ENCODE assay signal across 14 cellular contexts in the genomic region with DNA sequence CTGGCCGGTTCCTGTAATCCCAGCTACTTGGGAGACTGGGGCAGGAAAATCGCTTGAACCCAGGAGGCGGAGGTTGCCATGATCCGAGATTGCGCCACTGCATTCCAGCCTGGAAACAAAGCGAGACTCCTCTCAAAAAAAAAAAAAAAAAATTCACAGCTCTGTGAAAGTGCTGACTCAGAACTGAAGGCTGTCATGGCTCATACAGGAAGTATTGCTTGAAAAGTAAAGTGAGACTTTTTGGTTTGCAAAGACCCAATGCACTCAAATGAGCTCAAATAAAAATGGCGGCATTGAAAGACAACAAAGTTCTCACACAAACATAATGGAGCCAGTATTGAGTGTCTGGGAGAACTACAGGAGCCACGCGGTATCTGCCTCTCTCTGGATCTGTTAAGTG.
DNase-seq lines count a peak whose midpoint lies in the region; ATAC-seq, FAIRE-seq and TF ChIP-seq lines count a peak whose summit lies in the region.
"Had no signal": no experiment of that assay in that cellular context is flagged by ENCODE, and none has a peak within 500 bp of the region (broad histone marks: within the 10 kb centered on the region; RNA-seq: fewer than 3 reads in every experiment).

No MANE protein-coding gene starts in this region.

- H3K9me3 ChIP-seq in fibroblast of lung (ENCODE audit: control insufficient read depth, insufficient read depth, low read depth, low read length): no peaks in the 10 kb centered on the region
- H3K9me3 ChIP-seq: suprapubic skin had no signal

- H3K9ac ChIP-seq in fibroblast of lung (ENCODE audit: insufficient read depth, low read length): no peak overlapping the region

- H3K79me2 ChIP-seq in fibroblast of lung (ENCODE audit: control insufficient read depth, insufficient read depth, low read length): no peaks in the 10 kb centered on the region

- no peak for ATAC-seq in GM21447 (IDR thresholded peaks at IDR 0.05; ENCODE audit: unreplicated experiment)
- ATAC-seq: activated T-helper 17 cell treated with anti-CD3 and anti-CD28 coated beads, Interleukin-2, amount 50 U/mL, for 72 hours had no signal

- no peak for TF ChIP-seq CTCF in fibroblast of lung (conservative IDR thresholded peaks at IDR 0.05 in 1 of 2, IDR thresholded peaks at IDR 0.05 in 1 of 2; ENCODE audit: low read depth in 1 of 2, low read length in 2 of 2)

- no peak overlapping the region for H2AFZ ChIP-seq in fibroblast of lung (ENCODE audit: low read length)

- TF ChIP-seq POLR2A in H54 (IDR thresholded peaks at IDR 0.05; ENCODE audit: low read depth, low read length): no peak

- no peaks in the 10 kb centered on the region for H3K27me3 ChIP-seq in fibroblast of lung (ENCODE audit: control insufficient read depth, insufficient read depth, low read length)
- H3K27me3 ChIP-seq: suprapubic skin had no signal

- H3K4me3 ChIP-seq in fibroblast of lung (replicated peaks in 1 of 4; ENCODE audit: control extremely low read depth in 1 of 4, insufficient read depth in 1 of 4, low read depth in 3 of 4, low read length in 4 of 4) (no peak overlapping the region), skeletal muscle cell (ENCODE audit: low read depth, low read length) (no peak overlapping the region)
- H3K4me3 ChIP-seq: suprapubic skin had no signal

- H3K4me1 ChIP-seq in fibroblast of lung (ENCODE audit: control insufficient read depth, extremely low read depth, insufficient read depth, low read length): no peaks in the 10 kb centered on the region
- H3K4me1 ChIP-seq: suprapubic skin had no signal

- no peaks in the 10 kb centered on the region for H4K20me1 ChIP-seq in fibroblast of lung (ENCODE audit: control insufficient read depth, extremely low read depth, insufficient read depth, low read length)

- H3K36me3 ChIP-seq in fibroblast of lung (ENCODE audit: control insufficient read depth, insufficient read depth, low read length): no peaks in the 10 kb centered on the region
- H3K36me3 ChIP-seq: suprapubic skin had no signal

- no peak overlapping the region for H3K4me2 ChIP-seq in fibroblast of lung (ENCODE audit: extremely low read depth, insufficient read depth, low read length)

- FAIRE-seq in H54 (lab: Jason Lieb, UNC): peak; percentile 96
- FAIRE-seq: islet of Langerhans had no signal

- no peak overlapping the region for H3K27ac ChIP-seq in fibroblast of lung (ENCODE audit: insufficient read depth, low read length)
- H3K27ac ChIP-seq: suprapubic skin had no signal

- DNase-seq in H54 (ENCODE audit: insufficient read length, low spot score): peak; percentile 23
- DNase-seq in RPMI7951 (ENCODE audit: low read depth): peak; percentile 9
- peak; percentile 55 to 74 for DNase-seq in fibroblast of lung (ENCODE audit: low read depth in 2 of 2)
- peak; percentile 29 for DNase-seq in skeletal muscle cell (ENCODE audit: low read depth)
- DNase-seq in C1 segment of cervical spinal cord (lab: John Stamatoyannopoulos, UW): no peak
- no peak for DNase-seq in activated naive CD4-positive, alpha-beta T cell treated with anti-CD3 and anti-CD28 coated beads, Interleukin-2, amount 50 U/mL, for 16 hours
- DNase-seq: activated CD4-positive, alpha-beta T cell treated with anti-CD3 and anti-CD28 coated beads for 48 hours; central memory CD4-positive, alpha-beta T cell; KG1; NCI-H2081 treated with DMSO at 0.1 percent for 48 hours had no signal

Comparison
In these comparisons a context has a peak if more than half of its experiments do, and no peak if none do; other contexts are left out.
1. DNase-seq: peak in H54 (single experiment), RPMI7951 (single experiment), fibroblast of lung (2 of 2) and skeletal muscle cell (single experiment); none in C1 segment of cervical spinal cord (0 of 14) and activated naive CD4-positive, alpha-beta T cell treated with anti-CD3 and anti-CD28 coated beads, Interleukin-2, amount 50 U/mL, for 16 hours (single experiment).